ENCODE assay signal across 15 cellular contexts in the genomic region with DNA sequence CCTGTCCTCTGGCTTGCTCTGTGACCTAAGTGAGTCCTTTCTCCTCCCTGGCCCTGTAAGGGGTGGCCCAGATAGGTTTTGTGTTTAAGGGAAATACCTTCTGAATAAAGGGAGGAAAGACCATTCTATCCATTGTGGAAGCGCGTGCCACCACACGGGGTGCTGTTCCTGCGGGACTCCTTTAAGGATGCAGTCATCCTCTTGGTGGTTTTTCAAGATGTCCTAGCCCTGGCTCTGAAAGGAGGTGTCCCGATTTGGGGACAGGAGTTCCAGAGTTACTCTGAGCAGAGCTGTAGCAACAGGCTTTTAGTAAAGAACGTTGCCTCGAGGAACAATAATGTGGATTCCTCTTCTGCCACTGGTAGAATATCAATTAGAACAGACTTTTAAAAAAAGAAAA. TPM values are rescaled to one million over a fixed set of nuclear protein-coding genes. Genes with fewer than 3 reads are reported as not detected.
A peak's percentile ranks its signal among the peaks of the same experiment; 100 is the strongest.
DNase-seq lines count a peak whose midpoint lies in the region; ATAC-seq and TF ChIP-seq lines count a peak whose summit lies in the region.
"Had no signal": no experiment of that assay in that cellular context is flagged by ENCODE, and none has a peak within 500 bp of the region (broad histone marks: within the 10 kb centered on the region; RNA-seq: fewer than 3 reads in every experiment).

No MANE protein-coding gene starts in this region.

- H3K9me3 Mint-ChIP-seq in memory B cell: no peaks in the 10 kb centered on the region
- H3K9me3 Mint-ChIP-seq: activated T-cell treated with anti-CD3 and anti-CD28 coated beads, Interleukin-2, amount 50 U/mL, for 4 hours; brain had no signal

- H3K27ac Mint-ChIP-seq in memory B cell: peak overlapping the region; percentile 35

- H3K36me3 Mint-ChIP-seq in memory B cell: peaks cover 10% of the 10 kb centered on the region

- H3K4me1 ChIP-seq in adrenal gland (replicated peaks in 1 of 2): peaks cover 39 to 84% of the 10 kb centered on the region in 2 donors

- no peaks in the 10 kb centered on the region for H3K9me3 ChIP-seq in adrenal gland (replicated peaks in 1 of 3)
- H3K9me3 ChIP-seq: uterus had no signal

- H3K27me3 Mint-ChIP-seq in memory B cell: no peaks in the 10 kb centered on the region
- H3K27me3 Mint-ChIP-seq: brain had no signal

- peak; percentile 81 for DNase-seq in H7
- DNase-seq in adrenal gland: no peak
- no peak for DNase-seq in memory B cell (ENCODE audit: low spot score in 2 of 2)
- no peak for DNase-seq in NCI-H2196 (lab: John Stamatoyannopoulos, UW; ENCODE audit: unreplicated experiment)
- no peak for DNase-seq in OCI-M1 (lab: John Stamatoyannopoulos, UW)
- DNase-seq in SKM-1 treated with dmso at 0.1 percent for 144 hours (lab: John Stamatoyannopoulos, UW; ENCODE audit: unreplicated experiment): no peak
- DNase-seq: activated T-cell treated with anti-CD3 and anti-CD28 coated beads, Interleukin-2, amount 50 U/mL, for 4 hours; DMS79; NCI-H1436; NCI-H748 treated with DMSO at 0.1 percent for 48 hours; SIG-M5; uterus had no signal

- 89 to 93% (median 92%) methylated on average over 7 of the region's 7 CpGs for WGBS in adrenal gland, 4 donors

- intact Hi-C loops in adrenal gland (cut with DNase I): no loop called here

- peaks cover 26% of the 10 kb centered on the region for H3K4me1 Mint-ChIP-seq in memory B cell

- H3K4me3 ChIP-seq in H7 (ENCODE audit: insufficient read depth, low read depth, low read length) (no peak overlapping the region), adrenal gland (no peak overlapping the region)
- H3K4me3 ChIP-seq: uterus had no signal

- no peak overlapping the region for H3K4me3 Mint-ChIP-seq in memory B cell
- H3K4me3 Mint-ChIP-seq: activated T-cell treated with anti-CD3 and anti-CD28 coated beads, Interleukin-2, amount 50 U/mL, for 4 hours had no signal

- H3K27ac ChIP-seq in 22Rv1 (no peak overlapping the region), adrenal gland (peak overlapping the region in 4 of 5 donors; percentile 46 to 90 (median 89))

- no peak for ATAC-seq in memory B cell (ENCODE audit: low read depth)
- no peak for ATAC-seq in GM21528 (IDR thresholded peaks at IDR 0.05; ENCODE audit: low FRiP score, unreplicated experiment)
- ATAC-seq: activated T-cell treated with anti-CD3 and anti-CD28 coated beads, Interleukin-2, amount 50 U/mL, for 4 hours had no signal

- TF ChIP-seq CTCF in 22Rv1 (IDR thresholded peaks at IDR 0.05): peak; percentile 21; the same call in 1 of the 2 replicates
- no peak for TF ChIP-seq CTCF in adrenal gland (IDR thresholded peaks at IDR 0.05)

- H3K27me3 ChIP-seq in H7 (ENCODE audit: control insufficient read depth, insufficient read depth, low read length) (no peaks in the 10 kb centered on the region), adrenal gland (no peaks in the 10 kb centered on the region)
- H3K27me3 ChIP-seq: uterus had no signal

- H3K36me3 ChIP-seq in H7 (replicated peaks; ENCODE audit: control insufficient read depth, insufficient read depth, low read length) (peaks cover 4% of the 10 kb centered on the region), adrenal gland (replicated peaks in 1 of 2) (peaks cover 0 to 11% of the 10 kb centered on the region in 2 donors)
- H3K36me3 ChIP-seq: uterus had no signal

- no peak for TF ChIP-seq POLR2A in adrenal gland (IDR thresholded peaks at IDR 0.05)

RNA-seq across cellular contexts. Expression of gene SLC6A6, which starts 9.6 kb away (rescaled TPM):
- total RNA-seq in H7 (2014; rRNA removed; shearing (Covaris generic)): 88.8 and 113 TPM in 2 replicates
- 100 to 1,000 TPM in 3 of 8 donors, 10 to 100 TPM in 5; 71.8 to 197 (median 90.6) TPM for total RNA-seq in adrenal gland
- polyA plus RNA-seq in adrenal gland: 10 to 100 TPM; 10.6 to 80.8 (median 13.0) TPM
